ENCODE assay signal across 2 cellular contexts in genomic region chr14:22824711-22825359, GRCh38.
TF ChIP-seq lines count a peak whose summit lies in the region.

No MANE protein-coding gene starts in this region.

TF ChIP-seq in A549, 52 proteins besides CTCF, POLR2A, EP300 and RAD21 (continued from another document):
- TF ChIP-seq CBX8 (IDR thresholded peaks at IDR 0.05), result no peak

TF ChIP-seq in GM23338, 12 proteins besides CTCF, POLR2A, EP300 and RAD21:
- TF ChIP-seq ZNF462 (CRISPR knock-in tag; IDR thresholded peaks at IDR 0.05) (no peak), ZNF331 (CRISPR knock-in tag; IDR thresholded peaks at IDR 0.05; ENCODE audit: low read depth) (no peak), REST (IDR thresholded peaks at IDR 0.05; ENCODE audit: unreplicated experiment) (no peak), ETS1 (IDR thresholded peaks at IDR 0.05) (no peak), STAT1 (IDR thresholded peaks at IDR 0.05; ENCODE audit: unreplicated experiment) (no peak)
